Comparison of ENCODE assay signal across 1 cellular context in the genomic region with DNA sequence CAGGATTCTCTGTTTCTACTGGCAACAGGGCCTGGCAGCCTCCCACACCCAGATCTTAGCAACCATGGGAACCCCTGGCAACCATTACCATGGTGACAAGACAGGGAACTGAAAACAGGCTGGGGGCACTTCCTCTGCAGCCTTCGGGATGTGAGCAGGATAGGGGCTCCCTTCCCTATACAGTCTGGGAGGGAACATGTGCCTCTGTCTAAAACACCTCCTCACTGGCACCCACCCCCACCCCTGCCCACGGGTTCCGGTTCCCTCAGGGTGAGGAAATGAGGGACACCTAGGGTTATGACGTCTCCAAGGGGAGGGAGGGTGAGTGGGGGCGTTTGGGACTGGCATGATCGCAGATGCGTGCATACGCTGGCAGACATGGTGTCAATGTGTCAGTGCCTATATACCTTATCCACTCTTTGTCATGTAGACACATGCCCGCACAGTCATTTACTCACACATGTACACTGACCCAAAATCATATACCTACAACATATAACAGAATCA.
TF ChIP-seq lines count a peak whose summit lies in the region.

No MANE protein-coding gene starts in this region.

TF ChIP-seq in GM23338, 12 proteins besides CTCF, POLR2A, EP300 and RAD21 (continued from another document):
- TF ChIP-seq STAT1 (IDR thresholded peaks at IDR 0.05; ENCODE audit: unreplicated experiment) (no peak), CREB1 (CRISPR knock-in tag; IDR thresholded peaks at IDR 0.05; ENCODE audit: low read depth) (no peak), JUNB (IDR thresholded peaks at IDR 0.05; ENCODE audit: unreplicated experiment) (no peak), ZNF114 (CRISPR knock-in tag; IDR thresholded peaks at IDR 0.05) (no peak), EZH2 (IDR thresholded peaks at IDR 0.05; ENCODE audit: low read depth, unreplicated experiment) (no peak), ZNF331 (CRISPR knock-in tag; IDR thresholded peaks at IDR 0.05; ENCODE audit: low read depth) (no peak), NANOG (IDR thresholded peaks at IDR 0.05; ENCODE audit: borderline replicate concordance) (no peak)
- TF ChIP-seq, protein P1, sequence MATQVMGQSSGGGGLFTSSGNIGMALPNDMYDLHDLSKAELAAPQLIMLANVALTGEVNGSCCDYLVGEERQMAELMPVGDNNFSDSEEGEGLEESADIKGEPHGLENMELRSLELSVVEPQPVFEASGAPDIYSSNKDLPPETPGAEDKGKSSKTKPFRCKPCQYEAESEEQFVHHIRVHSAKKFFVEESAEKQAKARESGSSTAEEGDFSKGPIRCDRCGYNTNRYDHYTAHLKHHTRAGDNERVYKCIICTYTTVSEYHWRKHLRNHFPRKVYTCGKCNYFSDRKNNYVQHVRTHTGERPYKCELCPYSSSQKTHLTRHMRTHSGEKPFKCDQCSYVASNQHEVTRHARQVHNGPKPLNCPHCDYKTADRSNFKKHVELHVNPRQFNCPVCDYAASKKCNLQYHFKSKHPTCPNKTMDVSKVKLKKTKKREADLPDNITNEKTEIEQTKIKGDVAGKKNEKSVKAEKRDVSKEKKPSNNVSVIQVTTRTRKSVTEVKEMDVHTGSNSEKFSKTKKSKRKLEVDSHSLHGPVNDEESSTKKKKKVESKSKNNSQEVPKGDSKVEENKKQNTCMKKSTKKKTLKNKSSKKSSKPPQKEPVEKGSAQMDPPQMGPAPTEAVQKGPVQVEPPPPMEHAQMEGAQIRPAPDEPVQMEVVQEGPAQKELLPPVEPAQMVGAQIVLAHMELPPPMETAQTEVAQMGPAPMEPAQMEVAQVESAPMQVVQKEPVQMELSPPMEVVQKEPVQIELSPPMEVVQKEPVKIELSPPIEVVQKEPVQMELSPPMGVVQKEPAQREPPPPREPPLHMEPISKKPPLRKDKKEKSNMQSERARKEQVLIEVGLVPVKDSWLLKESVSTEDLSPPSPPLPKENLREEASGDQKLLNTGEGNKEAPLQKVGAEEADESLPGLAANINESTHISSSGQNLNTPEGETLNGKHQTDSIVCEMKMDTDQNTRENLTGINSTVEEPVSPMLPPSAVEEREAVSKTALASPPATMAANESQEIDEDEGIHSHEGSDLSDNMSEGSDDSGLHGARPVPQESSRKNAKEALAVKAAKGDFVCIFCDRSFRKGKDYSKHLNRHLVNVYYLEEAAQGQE (IDR thresholded peaks at IDR 0.05; ENCODE audit: unreplicated experiment): no peak
